7 cellular contexts compared by ENCODE assay signal in genomic region chr17:67824735-67825626, GRCh38. TPM values are rescaled to one million over a fixed set of nuclear protein-coding genes. Genes with fewer than 3 reads are reported as not detected.
A peak's percentile ranks its signal among the peaks of the same experiment; 100 is the strongest.
DNase-seq lines count a peak whose midpoint lies in the region; ATAC-seq and TF ChIP-seq lines count a peak whose summit lies in the region.

TSS of gene BPTF (plus strand) at chr17:67825503. CDS start at chr17:67825725, 222 bp downstream.

- H3K27me3 ChIP-seq in ascending aorta, result no peaks in the 10 kb centered on the region

- H3K27ac ChIP-seq in ascending aorta, result peak within 1 kb of the TSS; percentile 85 to 99

- no peaks in the 10 kb centered on the region for H3K9me3 ChIP-seq in ascending aorta

- intact Hi-C loops in T-helper 2 cell treated with Interferon-gamma antibody and Interleukin-4, amounts not matched to agents 100 ng/mL and 5 ng/mL, for 36 hours (cut with micrococcal nuclease), result loop anchor here (1.0 to 5.0 kb wide), 5 partner anchors 37 to 637 kb away; partner anchors contain the start of genes NOL11 and PITPNC1
- intact Hi-C loops in ascending aorta (cut with DNase I), result loop anchor here (1.0 to 10.0 kb wide), 5 partner anchors 24 to 448 kb away; partner anchors contain the start of genes KPNA2, NOL11 and PITPNC1

- peak; percentile 38 for ATAC-seq in GM18499 (IDR thresholded peaks at IDR 0.05; ENCODE audit: insufficient read depth, unreplicated experiment)
- peak; percentile 79 for ATAC-seq in HG02938 (IDR thresholded peaks at IDR 0.05; ENCODE audit: unreplicated experiment)

- peak; percentile 72 to 98 (median 86) for TF ChIP-seq CTCF in ascending aorta (IDR thresholded peaks at IDR 0.05)

- DNase-seq in NCI-H1694 treated with DMSO at 0.1 percent for 48 hours (lab: John Stamatoyannopoulos, UW) (peak; percentile 82), ascending aorta (ENCODE audit: low spot score in 2 of 2) (peak; percentile 46 to 93), hepatic stellate cell (ENCODE audit: low spot score) (peak; percentile 90), retina (peak; percentile 97)

- peaks cover 0 to 15% of the 10 kb centered on the region in 2 donors for H3K4me1 ChIP-seq in ascending aorta

- H3K36me3 ChIP-seq in ascending aorta, result no peaks in the 10 kb centered on the region

- H3K4me3 ChIP-seq in ascending aorta, result peak within 1 kb of the TSS; percentile 88 to 99

RNA-seq across cellular contexts. Expression of gene BPTF, which starts in this region (rescaled TPM):
- 102 and 105 TPM in 2 replicates for total RNA-seq in T-helper 2 cell treated with Interferon-gamma antibody and Interleukin-4, amounts not matched to agents 100 ng/mL and 5 ng/mL, for 36 hours
- 67.4 TPM for total RNA-seq in ascending aorta

Comparison
In these comparisons a context has a peak if more than half of its experiments do, and no peak if none do; other contexts are left out.
1. Peak in every context shown above with its lines: DNase-seq, ATAC-seq, H3K4me3 ChIP-seq and H3K27ac ChIP-seq.